In the genomic region with DNA sequence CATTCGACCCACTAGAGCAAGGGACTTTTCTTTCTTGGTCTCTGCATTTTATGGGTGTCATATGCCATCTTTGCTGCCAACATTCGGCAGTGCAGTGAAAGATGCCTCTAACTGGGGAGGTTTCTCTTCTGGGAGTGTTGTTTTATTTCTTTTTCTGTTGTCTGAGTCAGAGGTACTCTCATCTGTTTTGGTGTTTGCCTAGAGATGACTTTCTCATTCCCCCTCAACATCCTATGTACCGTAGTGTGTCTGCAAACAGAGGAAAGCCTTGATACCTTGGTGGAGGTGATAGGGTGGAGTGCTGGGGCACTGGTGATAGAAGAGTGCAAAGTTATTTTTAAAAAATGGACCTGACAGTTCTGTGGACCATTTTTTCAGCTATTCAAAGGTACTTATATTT, we compare ENCODE assay signal across 20 cellular contexts.
"Had no signal": no experiment of that assay in that cellular context is flagged by ENCODE, and none has a peak within 500 bp of the region (broad histone marks: within the 10 kb centered on the region; RNA-seq: fewer than 3 reads in every experiment).

No MANE protein-coding gene starts in this region.

- H3K9me3 ChIP-seq: left ventricle myocardium inferior, ovary, psoas muscle, upper lobe of right lung had no signal

- H3K27me3 Mint-ChIP-seq: activated naive CD8-positive, alpha-beta T cell had no signal

- H3K4me1 ChIP-seq: foreskin keratinocyte, neural progenitor cell had no signal

- H3K4me1 Mint-ChIP-seq: neural progenitor cell had no signal

- H3K27me3 ChIP-seq: cardiac muscle cell, foreskin keratinocyte, neural progenitor cell, ovary, upper lobe of right lung had no signal

- H3K27ac ChIP-seq: cardiac muscle cell, foreskin keratinocyte, neural progenitor cell, ovary, psoas muscle, skin epidermis, upper lobe of right lung had no signal

- DNase-seq: activated CD4-positive, alpha-beta T cell treated with anti-CD3 and anti-CD28 coated beads, Interleukin-2, amount 50 U/mL, for 4 hours; amygdala; dermis blood vessel endothelial cell; effector memory CD4-positive, alpha-beta T cell; foreskin keratinocyte; head of caudate nucleus; left ventricle myocardium inferior; mammary epithelial cell; ovary; psoas muscle; right cardiac atrium; stimulated activated CD4-positive, alpha-beta T cell treated with anti-CD3 and anti-CD28 coated beads, Interleukin-2, amount 100 ng/mL, for 48 hours; T1000; upper lobe of right lung had no signal

- H3K36me3 ChIP-seq: cardiac muscle cell, left ventricle myocardium inferior, neural progenitor cell, ovary, upper lobe of right lung had no signal

- ATAC-seq: activated CD4-positive, CD25-positive, alpha-beta regulatory T cell treated with anti-CD3 and anti-CD28 coated beads, Interleukin-2, amount 50 U/mL, for 24 hours; foreskin keratinocyte; psoas muscle; right cardiac atrium; upper lobe of right lung had no signal

- H3K27ac Mint-ChIP-seq: activated naive CD8-positive, alpha-beta T cell; activated T-helper 2 cell treated with anti-CD3 and anti-CD28 coated beads, Interferon-gamma antibody, Interleukin-2, Interleukin-4, amounts not matched to agents 10 μg/mL and 5 μg/mL and 100 μg/mL, durations not matched to agents 14 hours and 24 hours and 36 hours; neural progenitor cell had no signal

- H3K4me3 ChIP-seq: cardiac muscle cell, left ventricle myocardium inferior, neural progenitor cell, ovary, psoas muscle, skin epidermis, upper lobe of right lung had no signal

- H3K9me3 Mint-ChIP-seq: activated T-helper 2 cell treated with anti-CD3 and anti-CD28 coated beads, Interferon-gamma antibody, Interleukin-2, Interleukin-4, amounts not matched to agents 10 μg/mL and 5 μg/mL and 100 μg/mL, durations not matched to agents 14 hours and 24 hours and 36 hours had no signal

- H3K36me3 Mint-ChIP-seq: neural progenitor cell had no signal

- H3K4me3 Mint-ChIP-seq: activated naive CD8-positive, alpha-beta T cell; neural progenitor cell had no signal
